ENCODE assay signal across 2 cellular contexts in genomic region chr14:92914087-92914656, GRCh38.
TF ChIP-seq lines count a peak whose summit lies in the region.

No MANE protein-coding gene starts in this region.

TF ChIP-seq in PFSK-1, 5 proteins besides CTCF, POLR2A, EP300 and RAD21:
- TF ChIP-seq REST (IDR thresholded peaks at IDR 0.05; ENCODE audit: insufficient read depth in 1 of 2, low read depth in 2 of 2, low read length in 2 of 2), result peak; percentile 97 to 100
- no peak for TF ChIP-seq FOXP2 (optimal IDR thresholded peaks at IDR 0.05; ENCODE audit: borderline replicate concordance, extremely low read depth, extremely low read length, insufficient read depth)
TF ChIP-seq in PFSK-1: peak in this region for 1.

TF ChIP-seq in K562, 482 proteins besides CTCF, POLR2A, EP300 and RAD21 (continued from another document):
- TF ChIP-seq ZNF511 (CRISPR knock-in tag; IDR thresholded peaks at IDR 0.05), result peak; percentile 55; the same call in 1 of the 2 replicates
- TF ChIP-seq ZBTB34 (CRISPR knock-in tag; IDR thresholded peaks at IDR 0.05), result no peak
- no peak for TF ChIP-seq BCOR (IDR thresholded peaks at IDR 0.05)
- TF ChIP-seq NFE2L1 (tag; IDR thresholded peaks at IDR 0.05; ENCODE audit: borderline replicate concordance, low read depth), result no peak
- TF ChIP-seq HCFC1 (IDR thresholded peaks at IDR 0.05; ENCODE audit: low read depth, low read length), result no peak
- no peak for TF ChIP-seq AFF4 (CRISPR knock-in tag; IDR thresholded peaks at IDR 0.05)
- TF ChIP-seq EWSR1 (IDR thresholded peaks at IDR 0.05; ENCODE audit: borderline replicate concordance, low read depth, partially characterized antibody), result no peak
- TF ChIP-seq SNAPC5 (CRISPR knock-in tag; IDR thresholded peaks at IDR 0.05), result no peak
- no peak for TF ChIP-seq ZNF780A (CRISPR knock-in tag; IDR thresholded peaks at IDR 0.05)
- TF ChIP-seq MAFF (IDR thresholded peaks at IDR 0.05; ENCODE audit: low read length), result no peak
- TF ChIP-seq PRMT5 (CRISPR knock-in tag; IDR thresholded peaks at IDR 0.05), result no peak
- TF ChIP-seq MIER1 (IDR thresholded peaks at IDR 0.05; ENCODE audit: low read depth), result peak; percentile 92
- no peak for TF ChIP-seq ZNF507 (tag; conservative IDR thresholded peaks at IDR 0.05)
- TF ChIP-seq REST (CRISPR knock-in tag; IDR thresholded peaks at IDR 0.05; ENCODE audit: low read depth), result peak; percentile 94
- no peak for TF ChIP-seq DIDO1 (tag; IDR thresholded peaks at IDR 0.05; ENCODE audit: low read depth)
- no peak for TF ChIP-seq SNIP1 (IDR thresholded peaks at IDR 0.05; ENCODE audit: low read depth)
- TF ChIP-seq THAP12 (CRISPR knock-in tag; IDR thresholded peaks at IDR 0.05), result no peak
- no peak for TF ChIP-seq LEF1 (IDR thresholded peaks at IDR 0.05)
- TF ChIP-seq ZNF407 (IDR thresholded peaks at IDR 0.05; ENCODE audit: low read depth), result no peak
- TF ChIP-seq ZMIZ1 (IDR thresholded peaks at IDR 0.05; ENCODE audit: low read depth in 2 of 2, low read length in 2 of 2), result no peak
